ENCODE assay signal across 8 cellular contexts in the genomic region with DNA sequence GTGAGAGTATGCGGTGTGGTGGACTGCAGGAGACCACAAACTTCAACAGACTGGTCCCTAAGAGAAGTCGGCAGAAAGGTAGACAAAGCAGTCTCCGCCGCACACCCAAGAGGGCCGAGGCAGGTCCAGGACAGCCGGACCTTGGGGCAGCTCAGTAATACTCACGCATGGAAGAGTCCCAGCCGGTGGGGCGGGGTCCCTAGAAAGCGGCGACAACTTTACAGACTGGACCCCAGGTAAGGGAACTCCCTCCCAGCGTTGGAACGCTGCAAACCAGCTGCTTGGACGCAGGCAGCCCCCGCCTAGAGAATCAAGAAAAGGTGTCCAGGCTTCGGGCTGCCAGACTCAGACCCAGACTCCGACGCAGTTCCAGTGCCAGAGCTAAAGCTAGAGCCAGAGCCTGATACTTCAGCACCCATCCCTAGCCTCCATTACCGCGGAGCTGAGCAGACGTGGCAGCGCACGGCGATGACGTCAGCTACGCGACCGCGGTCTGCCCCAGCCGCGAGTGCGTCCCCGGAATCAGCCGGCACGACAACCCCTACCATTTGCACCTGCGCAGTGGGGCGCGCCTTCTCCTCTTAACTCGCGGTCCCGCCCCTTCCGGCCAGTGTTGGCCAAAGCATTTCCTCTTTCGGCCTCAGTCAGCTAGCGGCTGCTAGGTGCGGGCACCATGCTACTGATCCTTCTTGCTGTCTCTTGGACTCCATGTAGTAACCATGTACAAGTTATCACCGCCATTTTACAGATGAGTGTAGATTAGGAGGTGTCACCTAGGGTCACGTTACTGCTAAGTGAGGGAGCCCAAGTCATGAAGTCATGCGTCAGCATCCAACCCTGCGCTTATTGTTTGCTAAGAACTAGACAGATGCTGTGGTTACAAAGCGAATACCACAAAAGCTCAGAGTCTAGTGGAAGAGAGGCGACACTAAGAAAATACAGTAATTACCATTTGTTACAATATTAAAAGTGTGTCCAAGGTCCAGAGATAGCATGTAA. TPM values are rescaled to one million over a fixed set of nuclear protein-coding genes. Genes with fewer than 3 reads are reported as not detected.
DNase-seq lines count a peak whose midpoint lies in the region; ATAC-seq and TF ChIP-seq lines count a peak whose summit lies in the region.

A gene with protein sequence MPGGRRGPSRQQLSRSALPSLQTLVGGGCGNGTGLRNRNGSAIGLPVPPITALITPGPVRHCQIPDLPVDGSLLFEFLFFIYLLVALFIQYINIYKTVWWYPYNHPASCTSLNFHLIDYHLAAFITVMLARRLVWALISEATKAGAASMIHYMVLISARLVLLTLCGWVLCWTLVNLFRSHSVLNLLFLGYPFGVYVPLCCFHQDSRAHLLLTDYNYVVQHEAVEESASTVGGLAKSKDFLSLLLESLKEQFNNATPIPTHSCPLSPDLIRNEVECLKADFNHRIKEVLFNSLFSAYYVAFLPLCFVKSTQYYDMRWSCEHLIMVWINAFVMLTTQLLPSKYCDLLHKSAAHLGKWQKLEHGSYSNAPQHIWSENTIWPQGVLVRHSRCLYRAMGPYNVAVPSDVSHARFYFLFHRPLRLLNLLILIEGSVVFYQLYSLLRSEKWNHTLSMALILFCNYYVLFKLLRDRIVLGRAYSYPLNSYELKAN (minus strand): TSS at position 445 of the 999 bp plus-strand sequence. CDS start 1,541 bp downstream, outside the sequence.

- H3K27me3 Mint-ChIP-seq in osteocyte (ENCODE audit: unreplicated experiment): no peaks in the 10 kb centered on the region

- peaks cover 21% of the 10 kb centered on the region for H3K36me3 Mint-ChIP-seq in osteocyte (ENCODE audit: unreplicated experiment)

- WGBS in thymus: 4% methylated on average over 51 of the region's 51 CpGs

- peak within 1 kb of the TSS; percentile 90 for H3K27ac ChIP-seq in thymus (ENCODE audit: low read depth)

- H3K4me1 Mint-ChIP-seq in osteocyte (ENCODE audit: unreplicated experiment): peaks cover 39% of the 10 kb centered on the region

- no peak for TF ChIP-seq CTCF in GM12864 (IDR thresholded peaks at IDR 0.05; ENCODE audit: low read depth, low read length, missing control alignments)
- peak; percentile 14 for TF ChIP-seq CTCF in osteocyte (IDR thresholded peaks at IDR 0.05)

- peak within 1 kb of the TSS; percentile 97 for H3K27ac Mint-ChIP-seq in osteocyte (ENCODE audit: unreplicated experiment)

- H3K4me3 ChIP-seq in GM12864 (ENCODE audit: low read depth, low read length): peak within 1 kb of the TSS; percentile 94
- H3K4me3 ChIP-seq in thymus (ENCODE audit: low read length): peak within 1 kb of the TSS; percentile 77

- intact Hi-C loops in head of caudate nucleus (cut with DNase I): loop anchor here (2.0 to 10.0 kb wide), 3 partner anchors 35 to 631 kb away; partner anchors contain the start of genes COX17, GSK3B and TIMMDC1

- ATAC-seq in HG02759 (IDR thresholded peaks at IDR 0.05; ENCODE audit: unreplicated experiment): peak; percentile 91

- H3K36me3 ChIP-seq in thymus (ENCODE audit: control insufficient read depth, insufficient read depth): peaks cover 7% of the 10 kb centered on the region

- H3K9me3 ChIP-seq in thymus (ENCODE audit: control insufficient read depth): no peaks in the 10 kb centered on the region

- H3K4me3 Mint-ChIP-seq in osteocyte (ENCODE audit: unreplicated experiment): peak within 1 kb of the TSS; percentile 98

- no peaks in the 10 kb centered on the region for H3K4me1 ChIP-seq in thymus (ENCODE audit: control insufficient read depth, insufficient read depth, low read length)

- H3K27me3 ChIP-seq in thymus (ENCODE audit: control insufficient read depth, insufficient read depth): no peaks in the 10 kb centered on the region

- no peaks in the 10 kb centered on the region for H3K9me3 Mint-ChIP-seq in osteocyte (ENCODE audit: unreplicated experiment)

- DNase-seq in GM12864 (ENCODE audit: low read depth) (peak; percentile 95), NCI-H1417 (lab: John Stamatoyannopoulos, UW) (peak; percentile 97 to 99 (median 99)), SW 1271 (lab: John Stamatoyannopoulos, UW) (peak; percentile 93 to 98), head of caudate nucleus (peak; percentile 97 to 100 (median 99)), osteocyte (ENCODE audit: extremely low spot score, unreplicated experiment) (peak; percentile 100)
- peak; percentile 94 for DNase-seq in activated naive CD8-positive, alpha-beta T cell treated with anti-CD3 and anti-CD28 coated beads, Interleukin-2, amount 50 U/mL, for 16 hours (ENCODE audit: low read depth, low spot score)

RNA-seq across cellular contexts. Expression of the gene that starts here (rescaled TPM):
- total RNA-seq in osteocyte: 51.5 and 58.0 TPM in 2 replicates
- 10.8 TPM for polyA plus RNA-seq in thymus

Comparison
In these comparisons a context has a peak if more than half of its experiments do, and no peak if none do; other contexts are left out.
1. Peak in every context shown above with its lines: DNase-seq, ATAC-seq, H3K4me3 ChIP-seq and H3K27ac ChIP-seq.